2 cellular contexts compared by ENCODE assay signal in genomic region chr1:31707711-31708110, GRCh38.
TF ChIP-seq lines count a peak whose summit lies in the region.

No MANE protein-coding gene starts in this region.

TF ChIP-seq in HepG2, 621 proteins besides CTCF, POLR2A, EP300 and RAD21:
- TF ChIP-seq ZNF713 (CRISPR knock-in tag; IDR thresholded peaks at IDR 0.05) (no peak), SMAD1 (CRISPR knock-in tag; IDR thresholded peaks at IDR 0.05; ENCODE audit: borderline replicate concordance, low read depth) (no peak), ZNF121 (CRISPR knock-in tag; IDR thresholded peaks at IDR 0.05) (no peak), SRF (IDR thresholded peaks at IDR 0.05; ENCODE audit: low read depth, low read length) (no peak), ZBTB38 (CRISPR knock-in tag; IDR thresholded peaks at IDR 0.05) (no peak), ZBTB8A (CRISPR knock-in tag; IDR thresholded peaks at IDR 0.05; ENCODE audit: borderline replicate concordance, low read depth) (no peak), TBP (CRISPR knock-in tag; IDR thresholded peaks at IDR 0.05) (no peak), YEATS2 (CRISPR knock-in tag; IDR thresholded peaks at IDR 0.05; ENCODE audit: borderline replicate concordance) (no peak), STAG1 (CRISPR knock-in tag; IDR thresholded peaks at IDR 0.05) (0 out of 2 replicates have a peak, but pooled peaks have one; percentile 19)

TF ChIP-seq in endothelial cell of umbilical vein, 7 proteins besides CTCF, POLR2A, EP300 and RAD21:
- TF ChIP-seq GATA2 (IDR thresholded peaks at IDR 0.05; ENCODE audit: insufficient read depth, insufficient read length, low read depth, low read length) = no peak
TF ChIP-seq in endothelial cell of umbilical vein: peak in this region for 0.
